2 cellular contexts compared by ENCODE assay signal in genomic region chr1:246302671-246303317, GRCh38.
TF ChIP-seq lines count a peak whose summit lies in the region.

No MANE protein-coding gene starts in this region.

TF ChIP-seq in SK-N-SH treated with all-trans-retinoic acid at 6 μM for 48 hours, 23 proteins besides CTCF, POLR2A, EP300 and RAD21 (continued from another document):
- TF ChIP-seq PATZ1 (CRISPR knock-in tag; IDR thresholded peaks at IDR 0.05; ENCODE audit: borderline replicate concordance) (no peak), GLIS3 (CRISPR knock-in tag; IDR thresholded peaks at IDR 0.05) (no peak), SNAI2 (CRISPR knock-in tag; IDR thresholded peaks at IDR 0.05) (no peak), ZNF8 (CRISPR knock-in tag; IDR thresholded peaks at IDR 0.05) (no peak)
- TF ChIP-seq, protein P1, sequence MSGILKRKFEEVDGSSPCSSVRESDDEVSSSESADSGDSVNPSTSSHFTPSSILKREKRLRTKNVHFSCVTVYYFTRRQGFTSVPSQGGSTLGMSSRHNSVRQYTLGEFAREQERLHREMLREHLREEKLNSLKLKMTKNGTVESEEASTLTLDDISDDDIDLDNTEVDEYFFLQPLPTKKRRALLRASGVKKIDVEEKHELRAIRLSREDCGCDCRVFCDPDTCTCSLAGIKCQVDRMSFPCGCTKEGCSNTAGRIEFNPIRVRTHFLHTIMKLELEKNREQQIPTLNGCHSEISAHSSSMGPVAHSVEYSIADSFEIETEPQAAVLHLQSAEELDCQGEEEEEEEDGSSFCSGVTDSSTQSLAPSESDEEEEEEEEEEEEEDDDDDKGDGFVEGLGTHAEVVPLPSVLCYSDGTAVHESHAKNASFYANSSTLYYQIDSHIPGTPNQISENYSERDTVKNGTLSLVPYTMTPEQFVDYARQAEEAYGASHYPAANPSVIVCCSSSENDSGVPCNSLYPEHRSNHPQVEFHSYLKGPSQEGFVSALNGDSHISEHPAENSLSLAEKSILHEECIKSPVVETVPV (CRISPR knock-in tag; IDR thresholded peaks at IDR 0.05) = no peak

TF ChIP-seq in SK-N-SH, 30 proteins besides CTCF, POLR2A, EP300 and RAD21 (continued from another document):
- TF ChIP-seq, protein P2, sequence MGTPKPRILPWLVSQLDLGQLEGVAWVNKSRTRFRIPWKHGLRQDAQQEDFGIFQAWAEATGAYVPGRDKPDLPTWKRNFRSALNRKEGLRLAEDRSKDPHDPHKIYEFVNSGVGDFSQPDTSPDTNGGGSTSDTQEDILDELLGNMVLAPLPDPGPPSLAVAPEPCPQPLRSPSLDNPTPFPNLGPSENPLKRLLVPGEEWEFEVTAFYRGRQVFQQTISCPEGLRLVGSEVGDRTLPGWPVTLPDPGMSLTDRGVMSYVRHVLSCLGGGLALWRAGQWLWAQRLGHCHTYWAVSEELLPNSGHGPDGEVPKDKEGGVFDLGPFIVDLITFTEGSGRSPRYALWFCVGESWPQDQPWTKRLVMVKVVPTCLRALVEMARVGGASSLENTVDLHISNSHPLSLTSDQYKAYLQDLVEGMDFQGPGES (IDR thresholded peaks at IDR 0.05; ENCODE audit: low read depth, low read length) = no peak
- TF ChIP-seq RFX5 (IDR thresholded peaks at IDR 0.05; ENCODE audit: low read length) = no peak
- TF ChIP-seq NRF1 (IDR thresholded peaks at IDR 0.05; ENCODE audit: low read depth, low read length) = no peak
- no peak for TF ChIP-seq ZBTB33 (IDR thresholded peaks at IDR 0.05; ENCODE audit: borderline replicate concordance, low read depth)
- TF ChIP-seq, protein P3, sequence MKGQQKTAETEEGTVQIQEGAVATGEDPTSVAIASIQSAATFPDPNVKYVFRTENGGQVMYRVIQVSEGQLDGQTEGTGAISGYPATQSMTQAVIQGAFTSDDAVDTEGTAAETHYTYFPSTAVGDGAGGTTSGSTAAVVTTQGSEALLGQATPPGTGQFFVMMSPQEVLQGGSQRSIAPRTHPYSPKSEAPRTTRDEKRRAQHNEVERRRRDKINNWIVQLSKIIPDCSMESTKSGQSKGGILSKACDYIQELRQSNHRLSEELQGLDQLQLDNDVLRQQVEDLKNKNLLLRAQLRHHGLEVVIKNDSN (IDR thresholded peaks at IDR 0.05; ENCODE audit: borderline replicate concordance, low read depth) = no peak
- no peak for TF ChIP-seq MXI1 (IDR thresholded peaks at IDR 0.05; ENCODE audit: low read depth, low read length)
- TF ChIP-seq, protein P4, sequence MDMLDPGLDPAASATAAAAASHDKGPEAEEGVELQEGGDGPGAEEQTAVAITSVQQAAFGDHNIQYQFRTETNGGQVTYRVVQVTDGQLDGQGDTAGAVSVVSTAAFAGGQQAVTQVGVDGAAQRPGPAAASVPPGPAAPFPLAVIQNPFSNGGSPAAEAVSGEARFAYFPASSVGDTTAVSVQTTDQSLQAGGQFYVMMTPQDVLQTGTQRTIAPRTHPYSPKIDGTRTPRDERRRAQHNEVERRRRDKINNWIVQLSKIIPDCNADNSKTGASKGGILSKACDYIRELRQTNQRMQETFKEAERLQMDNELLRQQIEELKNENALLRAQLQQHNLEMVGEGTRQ (IDR thresholded peaks at IDR 0.05; ENCODE audit: borderline replicate concordance, low read depth, low read length) = no peak
